1 cellular context compared by ENCODE assay signal in genomic region chr7:102264367-102264891, GRCh38.
TF ChIP-seq lines count a peak whose summit lies in the region.

No MANE protein-coding gene starts in this region.

TF ChIP-seq in K562, 482 proteins besides CTCF, POLR2A, EP300 and RAD21 (continued from another document):
- TF ChIP-seq CEBPZ (IDR thresholded peaks at IDR 0.05; ENCODE audit: borderline replicate concordance, low read depth, low read length) (no peak), ZBTB26 (CRISPR knock-in tag; IDR thresholded peaks at IDR 0.05) (no peak), LCOR (CRISPR knock-in tag; IDR thresholded peaks at IDR 0.05) (peak; percentile 38; the same call in 1 of the 2 replicates), MITF (IDR thresholded peaks at IDR 0.05) (0 out of 2 replicates have a peak, but pooled peaks have one; percentile 22), NR2C2 (CRISPR knock-in tag; IDR thresholded peaks at IDR 0.05) (no peak), NR2C2 (tag; IDR thresholded peaks at IDR 0.05) (peak; percentile 54; the same call in 1 of the 2 replicates), ZBTB17 (CRISPR knock-in tag; IDR thresholded peaks at IDR 0.05) (peak; percentile 65), ARHGAP35 (IDR thresholded peaks at IDR 0.05; ENCODE audit: partially characterized antibody) (no peak), YY1 (IDR thresholded peaks at IDR 0.05; ENCODE audit: borderline replicate concordance in 1 of 3, control insufficient read depth in 1 of 3, extremely low read depth in 1 of 3, insufficient read depth in 3 of 3, insufficient read length in 1 of 3, insufficient replicate concordance in 2 of 3, low read depth in 1 of 3, low read length in 2 of 3) (peak; percentile 38 to 90 (median 76)), ZKSCAN1 (IDR thresholded peaks at IDR 0.05; ENCODE audit: low read depth, low read length) (no peak), ELF4 (CRISPR knock-in tag; IDR thresholded peaks at IDR 0.05) (no peak), PHF21A (IDR thresholded peaks at IDR 0.05; ENCODE audit: borderline replicate concordance, low read depth) (no peak), PYGO2 (tag; IDR thresholded peaks at IDR 0.05) (no peak), ZNF511 (CRISPR knock-in tag; IDR thresholded peaks at IDR 0.05) (0 out of 2 replicates have a peak, but pooled peaks have one; percentile 56), FOSL1 (tag; conservative IDR thresholded peaks at IDR 0.05) (peak; percentile 36; the same call in 1 of the 2 replicates), ZNF24 (IDR thresholded peaks at IDR 0.05) (no peak), NFIC (IDR thresholded peaks at IDR 0.05) (no peak), ZC3H11A (IDR thresholded peaks at IDR 0.05; ENCODE audit: low read depth, low read length) (no peak), ZNF586 (CRISPR knock-in tag; conservative IDR thresholded peaks at IDR 0.05) (no peak), CREM (IDR thresholded peaks at IDR 0.05; ENCODE audit: low read depth) (peak; percentile 54; the same call in 1 of the 2 replicates), HDAC8 (tag; IDR thresholded peaks at IDR 0.05) (0 out of 2 replicates have a peak, but pooled peaks have one; percentile 35), NR2C1 (IDR thresholded peaks at IDR 0.05) (peak; percentile 49; the same call in 1 of the 2 replicates), NR2C1 (tag; IDR thresholded peaks at IDR 0.05) (peak; percentile 52), DPF2 (IDR thresholded peaks at IDR 0.05) (peak; percentile 56; the same call in 1 of the 2 replicates), ZC3H8 (IDR thresholded peaks at IDR 0.05) (no peak), SMARCE1 (IDR thresholded peaks at IDR 0.05) (peak; percentile 36; the same call in 1 of the 2 replicates), SFPQ (IDR thresholded peaks at IDR 0.05; ENCODE audit: low read depth, low read length) (no peak), NFRKB (IDR thresholded peaks at IDR 0.05; ENCODE audit: low read depth) (peak; percentile 64; the same call in 1 of the 2 replicates), CSDE1 (IDR thresholded peaks at IDR 0.05) (no peak), HNRNPK (IDR thresholded peaks at IDR 0.05; ENCODE audit: low read depth, low read length, poor library complexity, severe bottlenecking) (no peak), CBFA2T2 (conservative IDR thresholded peaks at IDR 0.05) (no peak), ZSCAN32 (CRISPR knock-in tag; IDR thresholded peaks at IDR 0.05) (no peak), BRD9 (IDR thresholded peaks at IDR 0.05; ENCODE audit: low read depth, partially characterized antibody) (no peak), ZBTB7A (IDR thresholded peaks at IDR 0.05; ENCODE audit: borderline replicate concordance, control insufficient read depth, low read depth, low read length) (peak; percentile 70; the same call in 1 of the 2 replicates), IRF1 (CRISPR knock-in tag; IDR thresholded peaks at IDR 0.05; ENCODE audit: borderline replicate concordance) (no peak), GTF2A2 (tag; IDR thresholded peaks at IDR 0.05) (no peak), ZBED1 (IDR thresholded peaks at IDR 0.05) (0 out of 2 replicates have a peak, but pooled peaks have one; percentile 20), MGA (IDR thresholded peaks at IDR 0.05) (peak; percentile 89), MYC (IDR thresholded peaks at IDR 0.05; ENCODE audit: low read depth, low read length) (peak; percentile 46; the same call in 1 of the 2 replicates), MYC (CRISPR knock-in tag; IDR thresholded peaks at IDR 0.05; ENCODE audit: borderline replicate concordance, low read depth) (no peak)
